ENCODE assay signal across 27 cellular contexts in genomic region chr13:104525467-104525866, GRCh38.
"Had no signal": no experiment of that assay in that cellular context is flagged by ENCODE, and none has a peak within 500 bp of the region (broad histone marks: within the 10 kb centered on the region; RNA-seq: fewer than 3 reads in every experiment).

No MANE protein-coding gene starts in this region.

- H3K27ac Mint-ChIP-seq: mesothelial cell of epicardium; naive B cell; natural killer cell; nephron progenitor cell; stimulated activated naive B cell treated with anti-CD40 and anti-IgM and Interleukin-4, amounts not matched to agents 10 μg/mL and 1 μg/mL and 100 μg/mL, for 72 hours had no signal

- H3K36me3 ChIP-seq: heart right ventricle, left ventricle myocardium inferior, pancreas, prostate gland, spleen, stomach, thyroid gland, transverse colon, upper lobe of left lung had no signal

- H3K27me3 Mint-ChIP-seq: naive B cell; stimulated activated naive B cell treated with anti-CD40 and anti-IgM and Interleukin-4, amounts not matched to agents 10 μg/mL and 1 μg/mL and 100 μg/mL, for 72 hours had no signal

- H3K9me3 ChIP-seq: pancreas, prostate gland, testis, thyroid gland, transverse colon had no signal

- H3K36me3 Mint-ChIP-seq: naive B cell; natural killer cell; stimulated activated naive B cell treated with anti-CD40 and anti-IgM and Interleukin-4, amounts not matched to agents 10 μg/mL and 1 μg/mL and 100 μg/mL, for 72 hours had no signal

- H3K27me3 ChIP-seq: heart right ventricle, hepatocyte, pancreas, spleen, stomach, testis, thyroid gland, transverse colon, upper lobe of left lung had no signal

- H3K4me2 ChIP-seq: hepatocyte had no signal

- H3K4me1 ChIP-seq: heart right ventricle, left ventricle myocardium inferior, pancreas, prostate gland, spleen, stomach, testis, thyroid gland, transverse colon, upper lobe of left lung had no signal

- H3K27ac ChIP-seq: heart right ventricle, hepatocyte, left ventricle myocardium inferior, pancreas, prostate gland, spleen, stomach, testis, thyroid gland, transverse colon, upper lobe of left lung had no signal

- H2AFZ ChIP-seq: hepatocyte had no signal

- ATAC-seq: heart right ventricle; natural killer cell; pancreas; right cardiac atrium; sciatic nerve; stimulated activated naive B cell treated with anti-CD40 and anti-IgM and Interleukin-4, amounts not matched to agents 10 μg/mL and 1 μg/mL and 100 μg/mL, for 72 hours; stimulated activated naive CD8-positive, alpha-beta T cell treated with anti-CD3 and anti-CD28 coated beads, Interleukin-15, Interleukin-2, amounts not matched to agents 100 U/mL and 50 U/mL, for 24 hours had no signal

- H3K4me3 ChIP-seq: heart right ventricle, hepatocyte, left ventricle myocardium inferior, lung, pancreas, prostate gland, spleen, stomach, testis, thyroid gland, transverse colon, upper lobe of left lung had no signal

- H3K4me3 Mint-ChIP-seq: mesothelial cell of epicardium; naive B cell; natural killer cell; nephron progenitor cell; stimulated activated naive B cell treated with anti-CD40 and anti-IgM and Interleukin-4, amounts not matched to agents 10 μg/mL and 1 μg/mL and 100 μg/mL, for 72 hours had no signal

- DNase-seq: heart right ventricle; islet precursor cell; left ventricle myocardium inferior; mesendoderm; naive B cell; natural killer cell; nephron progenitor cell; nucleus accumbens; pancreas; retina; small intestine; spleen; stimulated activated CD4-positive, alpha-beta T cell treated with anti-CD3 and anti-CD28 coated beads, Interleukin-4, amount 100 ng/mL, for 4 hours; stimulated activated CD8-positive, alpha-beta memory T cell treated with anti-CD3 and anti-CD28 coated beads, Interleukin-4, amount 100 ng/mL, for 48 hours; stimulated activated naive B cell treated with anti-CD40 and anti-IgM and Interleukin-4, amounts not matched to agents 10 μg/mL and 1 μg/mL and 100 μg/mL, for 72 hours; stimulated activated naive CD8-positive, alpha-beta T cell treated with anti-CD3 and anti-CD28 coated beads, Interleukin-15, Interleukin-2, amounts not matched to agents 100 U/mL and 50 U/mL, for 24 hours; stomach; testis; thyroid gland; transverse colon had no signal

- H3K4me1 Mint-ChIP-seq: naive B cell; natural killer cell; nephron progenitor cell; stimulated activated naive B cell treated with anti-CD40 and anti-IgM and Interleukin-4, amounts not matched to agents 10 μg/mL and 1 μg/mL and 100 μg/mL, for 72 hours had no signal
